ENCODE assay signal across 24 cellular contexts in genomic region chr3:186639778-186640472, GRCh38. TPM values are rescaled to one million over a fixed set of nuclear protein-coding genes. Genes with fewer than 3 reads are reported as not detected.
A peak's percentile ranks its signal among the peaks of the same experiment; 100 is the strongest.
DNase-seq lines count a peak whose midpoint lies in the region; ATAC-seq and TF ChIP-seq lines count a peak whose summit lies in the region.
"Had no signal": no experiment of that assay in that cellular context is flagged by ENCODE, and none has a peak within 500 bp of the region (broad histone marks: within the 10 kb centered on the region; RNA-seq: fewer than 3 reads in every experiment).

FETUB (plus strand) TSS chr3:186640399; CDS start chr3:186640461, 62 bp downstream.

- 0 out of 2 replicates have a peak within 1 kb of the TSS, but pooled peaks have one; percentile 6 for H3K4me3 ChIP-seq in HUES6 (ENCODE audit: low read depth, low read length)
- no peak within 1 kb of the TSS for H3K4me3 ChIP-seq in skeletal muscle satellite cell (ENCODE audit: low read length)
- H3K4me3 ChIP-seq: coronary artery had no signal

- intact Hi-C loops in MCF 10A (cut with micrococcal nuclease) = no loop called here

- H3K9me3 Mint-ChIP-seq in MCF 10A (ENCODE audit: unreplicated experiment) = no peaks in the 10 kb centered on the region
- no peaks in the 10 kb centered on the region for H3K9me3 Mint-ChIP-seq in mesothelial cell of epicardium
- H3K9me3 Mint-ChIP-seq: activated naive CD4-positive, alpha-beta T cell treated with anti-CD3 and anti-CD28 coated beads, Interleukin-2, amount 10 ng/mL, durations not matched to agents 7 days and 5 days; CD8-positive, alpha-beta T cell; memory B cell; naive thymus-derived CD8-positive, alpha-beta T cell had no signal

- H3K27ac ChIP-seq in HUES6 (ENCODE audit: low read depth, low read length) (no peak within 1 kb of the TSS), layer of hippocampus (ENCODE audit: low read depth, low read length) (peak within 1 kb of the TSS; percentile 25)
- H3K27ac ChIP-seq: coronary artery had no signal

- TF ChIP-seq CTCF in MCF 10A (IDR thresholded peaks at IDR 0.05; ENCODE audit: unreplicated experiment) = no peak
- no peak for TF ChIP-seq CTCF in mesothelial cell of epicardium (IDR thresholded peaks at IDR 0.05; ENCODE audit: unreplicated experiment)

- H3K27ac Mint-ChIP-seq in MCF 10A (ENCODE audit: low read depth, unreplicated experiment) = peak within 1 kb of the TSS; percentile 53
- H3K27ac Mint-ChIP-seq in mesothelial cell of epicardium = no peak within 1 kb of the TSS
- H3K27ac Mint-ChIP-seq: activated naive CD4-positive, alpha-beta T cell treated with anti-CD3 and anti-CD28 coated beads, Interleukin-2, amount 10 ng/mL, durations not matched to agents 7 days and 5 days; CD8-positive, alpha-beta T cell; memory B cell; naive thymus-derived CD8-positive, alpha-beta T cell; type B pancreatic cell; WTC11 had no signal

- DNase-seq in MCF 10A (ENCODE audit: unreplicated experiment) = no peak
- no peak for DNase-seq in mesothelial cell of epicardium (ENCODE audit: low spot score in 2 of 2, unreplicated experiment in 2 of 2)
- DNase-seq: activated naive CD4-positive, alpha-beta T cell treated with anti-CD3 and anti-CD28 coated beads, Interleukin-2, amount 10 ng/mL, durations not matched to agents 7 days and 5 days; amniotic stem cell; CD8-positive, alpha-beta T cell; DMS153; Kasumi-1; naive thymus-derived CD8-positive, alpha-beta T cell; NCI-H1694 treated with DMSO at 0.1 percent for 48 hours; NCI-H69; RPMI8226 had no signal

- H3K27me3 Mint-ChIP-seq in MCF 10A (ENCODE audit: insufficient read depth, unreplicated experiment) (no peaks in the 10 kb centered on the region), mesothelial cell of epicardium (ENCODE audit: low read depth) (peaks cover 51% of the 10 kb centered on the region)

- H3K4me2 ChIP-seq in skeletal muscle satellite cell (ENCODE audit: low read length) = peak within 1 kb of the TSS; percentile 52

- H3K4me1 ChIP-seq in HUES6 (ENCODE audit: control insufficient read depth, insufficient read depth, low read length) = peaks cover 31% of the 10 kb centered on the region
- peaks cover 2% of the 10 kb centered on the region for H3K4me1 ChIP-seq in skeletal muscle satellite cell (ENCODE audit: control insufficient read depth, insufficient read depth, low read length)

- H3K4me3 Mint-ChIP-seq in MCF 10A (ENCODE audit: unreplicated experiment) = peak within 1 kb of the TSS; percentile 28
- no peak within 1 kb of the TSS for H3K4me3 Mint-ChIP-seq in mesothelial cell of epicardium
- H3K4me3 Mint-ChIP-seq: activated naive CD4-positive, alpha-beta T cell treated with anti-CD3 and anti-CD28 coated beads, Interleukin-2, amount 10 ng/mL, durations not matched to agents 7 days and 5 days; activated T-helper 1 cell treated with anti-CD3 and anti-CD28 coated beads, Interleukin-12 subunit alpha, Interleukin-12 subunit beta, Interleukin-2, Interleukin-4 antibody, amounts not matched to agents 30 ng/mL and 10 ng/mL and 1 ng/mL, durations not matched to agents 14 hours and 24 hours and 36 hours; CD8-positive, alpha-beta T cell; memory B cell; naive thymus-derived CD8-positive, alpha-beta T cell; type B pancreatic cell; WTC11 had no signal

- H3K9ac ChIP-seq in HUES6 (ENCODE audit: low read length) (no peak within 1 kb of the TSS), skeletal muscle satellite cell (ENCODE audit: low read depth, low read length) (no peak within 1 kb of the TSS)

- ATAC-seq in GM18868 (IDR thresholded peaks at IDR 0.05; ENCODE audit: unreplicated experiment) (no peak), GM21723 (IDR thresholded peaks at IDR 0.05; ENCODE audit: unreplicated experiment) (no peak)
- ATAC-seq: CD8-positive, alpha-beta T cell; naive thymus-derived CD8-positive, alpha-beta T cell; sciatic nerve had no signal

- no peaks in the 10 kb centered on the region for H3K36me3 ChIP-seq in HUES6 (ENCODE audit: control insufficient read depth, insufficient read depth, low read length)
- H3K36me3 ChIP-seq in skeletal muscle satellite cell (ENCODE audit: insufficient read depth, low read length) = no peaks in the 10 kb centered on the region

- no peaks in the 10 kb centered on the region for H3K27me3 ChIP-seq in HUES6 (ENCODE audit: control insufficient read depth, insufficient read depth, low read length)
- H3K27me3 ChIP-seq in layer of hippocampus (ENCODE audit: control insufficient read depth, insufficient read depth, low read length) = no peaks in the 10 kb centered on the region
- peaks cover 28% of the 10 kb centered on the region for H3K27me3 ChIP-seq in skeletal muscle satellite cell (ENCODE audit: control insufficient read depth, insufficient read depth, low read length)

- CTCF ChIA-PET in MCF 10A (lab: Yijun Ruan, JAX) = interaction anchor here (0.5 to 2.5 kb wide), 5 partner anchors 19 to 177 kb away, joined by 3 to 12 read pairs (median 3); no protein-coding TSS in a partner anchor

- H3K36me3 Mint-ChIP-seq in MCF 10A (ENCODE audit: insufficient read depth, unreplicated experiment) = no peaks in the 10 kb centered on the region
- H3K36me3 Mint-ChIP-seq in mesothelial cell of epicardium = no peaks in the 10 kb centered on the region
- H3K36me3 Mint-ChIP-seq: activated naive CD4-positive, alpha-beta T cell treated with anti-CD3 and anti-CD28 coated beads, Interleukin-2, amount 10 ng/mL, durations not matched to agents 7 days and 5 days; CD8-positive, alpha-beta T cell; memory B cell; naive thymus-derived CD8-positive, alpha-beta T cell; type B pancreatic cell; WTC11 had no signal

- no TSS peak for BruUV-seq in MCF 10A (replicated peaks; lab: Mats Ljungman, UMichigan)

- POLR2A ChIA-PET in MCF 10A (lab: Yijun Ruan, JAX) = interaction anchor here (0.6 to 3.7 kb wide), 7 partner anchors 9 to 149 kb away, joined by 3 to 64 read pairs (median 8); partner anchors contain the start of genes EIF4A2 and TBCCD1

- H3K4me1 Mint-ChIP-seq in MCF 10A (ENCODE audit: insufficient read depth, unreplicated experiment) = peaks cover 49% of the 10 kb centered on the region
- H3K4me1 Mint-ChIP-seq in mesothelial cell of epicardium = no peaks in the 10 kb centered on the region
- H3K4me1 Mint-ChIP-seq: naive thymus-derived CD8-positive, alpha-beta T cell had no signal

- H3K9me3 ChIP-seq in HUES6 (ENCODE audit: control insufficient read depth, insufficient read depth, low read depth, low read length) (no peaks in the 10 kb centered on the region), skeletal muscle satellite cell (replicated peaks; ENCODE audit: low read length) (no peaks in the 10 kb centered on the region)

RNA-seq across cellular contexts. Expression of gene FETUB, which starts in this region (rescaled TPM):
- total RNA-seq in MCF 10A (2022) (0.47 TPM in 1 of 2 replicates, not detected in the other), mesothelial cell of epicardium (not detected in 3 replicates)
- total RNA-seq in skeletal muscle satellite cell (2012; rRNA removed) = not detected in 2 replicates
- total RNA-seq: activated T-helper 1 cell treated with anti-CD3 and anti-CD28 coated beads, Interleukin-12 subunit alpha, Interleukin-12 subunit beta, Interleukin-2, Interleukin-4 antibody, amounts not matched to agents 30 ng/mL and 10 ng/mL and 1 ng/mL, durations not matched to agents 14 hours and 24 hours and 36 hours; bronchial epithelial cell; CD8-positive, alpha-beta T cell; kidney epithelial cell; naive thymus-derived CD8-positive, alpha-beta T cell; sciatic nerve; WTC11 had no signal
